ENCODE assay signal across 22 cellular contexts in genomic region chr10:607545-608196, GRCh38.
DNase-seq lines count a peak whose midpoint lies in the region; TF ChIP-seq lines count a peak whose summit lies in the region.
"Had no signal": no experiment of that assay in that cellular context is flagged by ENCODE, and none has a peak within 500 bp of the region (broad histone marks: within the 10 kb centered on the region; RNA-seq: fewer than 3 reads in every experiment).

No MANE protein-coding gene starts in this region.

- H3K27me3 Mint-ChIP-seq in endodermal cell (ENCODE audit: insufficient read depth) (no peaks in the 10 kb centered on the region), progenitor cell of endocrine pancreas (no peaks in the 10 kb centered on the region)

- no peak overlapping the region for H2AFZ ChIP-seq in osteoblast (ENCODE audit: low read length)

- 96 to 97% methylated on average over 6 to 14 of the region's 14 CpGs for WGBS in endodermal cell (ENCODE audit: insufficient coverage in 1 of 2, insufficient read length in 1 of 2), 2 experiments

- no peak overlapping the region for H3K9ac ChIP-seq in endodermal cell (ENCODE audit: extremely low read depth, low read length, poor library complexity, severe bottlenecking)

- H3K27ac ChIP-seq in endodermal cell (ENCODE audit: low read depth, low read length) (peak overlapping the region; percentile 72), osteoblast (ENCODE audit: low read depth, low read length) (peak overlapping the region; percentile 48)
- H3K27ac ChIP-seq: cardiac muscle cell, upper lobe of right lung had no signal

- H3K4me2 ChIP-seq in osteoblast (ENCODE audit: insufficient read depth, low read length), result peak overlapping the region; percentile 54

- no peak overlapping the region for H3K4me3 Mint-ChIP-seq in endodermal cell
- no peak overlapping the region for H3K4me3 Mint-ChIP-seq in progenitor cell of endocrine pancreas (ENCODE audit: low read depth)
- H3K4me3 Mint-ChIP-seq: CD8-positive, alpha-beta memory T cell; effector memory CD8-positive, alpha-beta T cell; stimulated activated naive B cell treated with anti-CD40 and anti-IgM and Interleukin-4, amounts not matched to agents 10 μg/mL and 1 μg/mL and 100 μg/mL, for 72 hours; T-helper 2 cell treated with Interferon-gamma antibody and Interleukin-4, amounts not matched to agents 5 μg/mL and 100 μg/mL, for 36 hours had no signal

- H3K9me3 Mint-ChIP-seq in endodermal cell, result no peaks in the 10 kb centered on the region
- H3K9me3 Mint-ChIP-seq in progenitor cell of endocrine pancreas (ENCODE audit: low read depth), result no peaks in the 10 kb centered on the region
- H3K9me3 Mint-ChIP-seq: CD8-positive, alpha-beta memory T cell; effector memory CD8-positive, alpha-beta T cell; neural crest cell; T-helper 2 cell treated with Interferon-gamma antibody and Interleukin-4, amounts not matched to agents 5 μg/mL and 100 μg/mL, for 36 hours had no signal

- no peaks in the 10 kb centered on the region for H3K36me3 Mint-ChIP-seq in endodermal cell (ENCODE audit: low read depth)
- no peaks in the 10 kb centered on the region for H3K36me3 Mint-ChIP-seq in progenitor cell of endocrine pancreas (ENCODE audit: insufficient read depth)
- H3K36me3 Mint-ChIP-seq: CD8-positive, alpha-beta memory T cell; stimulated activated naive B cell treated with anti-CD40 and anti-IgM and Interleukin-4, amounts not matched to agents 10 μg/mL and 1 μg/mL and 100 μg/mL, for 72 hours had no signal

- H3K79me2 ChIP-seq in osteoblast (ENCODE audit: insufficient read depth, low read length), result peaks cover 69% of the 10 kb centered on the region

- peak; percentile 18 for DNase-seq in AG08395 (ENCODE audit: low spot score)
- DNase-seq in NCI-H1694 (lab: John Stamatoyannopoulos, UW), result peak; percentile 48
- DNase-seq in endodermal cell, result no peak
- DNase-seq in osteoblast (ENCODE audit: insufficient read length, low spot score, missing footprints), result peak; percentile 90
- no peak for DNase-seq in NCI-H345 treated with DMSO at 0.1 percent for 48 hours (lab: John Stamatoyannopoulos, UW; ENCODE audit: unreplicated experiment)
- DNase-seq in progenitor cell of endocrine pancreas (ENCODE audit: low spot score, unreplicated experiment), result no peak
- DNase-seq in activated naive CD4-positive, alpha-beta T cell treated with anti-CD3 and anti-CD28 coated beads, Interleukin-2, amount 50 U/mL, for 16 hours, result no peak
- no peak for DNase-seq in SKM-1 (lab: John Stamatoyannopoulos, UW; ENCODE audit: unreplicated experiment)
- DNase-seq: ACHN; activated CD4-positive, CD25-positive, alpha-beta regulatory T cell treated with anti-CD3 and anti-CD28 coated beads, Interleukin-2, amount 50 U/mL, for 72 hours; CD8-positive, alpha-beta memory T cell; effector memory CD8-positive, alpha-beta T cell; hippocampal formation; mesenchymal stem cell; MM.1S; NCI-H146; OCI-M1; stimulated activated naive B cell treated with anti-CD40 and anti-IgM and Interleukin-4, amounts not matched to agents 10 μg/mL and 1 μg/mL and 100 μg/mL, for 72 hours; upper lobe of right lung had no signal

- peaks cover 10% of the 10 kb centered on the region for H3K4me1 Mint-ChIP-seq in endodermal cell
- H3K4me1 Mint-ChIP-seq in progenitor cell of endocrine pancreas (ENCODE audit: low read depth), result peaks cover 38% of the 10 kb centered on the region
- H3K4me1 Mint-ChIP-seq: CD8-positive, alpha-beta memory T cell had no signal

- no peaks in the 10 kb centered on the region for H3K27me3 ChIP-seq in endodermal cell (ENCODE audit: control insufficient read depth, insufficient read depth, low read length, poor library complexity, severe bottlenecking)
- no peaks in the 10 kb centered on the region for H3K27me3 ChIP-seq in osteoblast (ENCODE audit: insufficient read depth, low read length)
- H3K27me3 ChIP-seq: cardiac muscle cell, upper lobe of right lung had no signal

- no peak overlapping the region for H3K27ac Mint-ChIP-seq in endodermal cell
- H3K27ac Mint-ChIP-seq in progenitor cell of endocrine pancreas, result no peak overlapping the region
- H3K27ac Mint-ChIP-seq: stimulated activated naive B cell treated with anti-CD40 and anti-IgM and Interleukin-4, amounts not matched to agents 10 μg/mL and 1 μg/mL and 100 μg/mL, for 72 hours; T-helper 2 cell treated with Interferon-gamma antibody and Interleukin-4, amounts not matched to agents 5 μg/mL and 100 μg/mL, for 36 hours had no signal

- H3K4me1 ChIP-seq in endodermal cell (ENCODE audit: control insufficient read depth, insufficient read depth, low read length), result no peaks in the 10 kb centered on the region
- H3K4me1 ChIP-seq in osteoblast (ENCODE audit: insufficient read depth, low read length), result peaks cover 24% of the 10 kb centered on the region
- H3K4me1 ChIP-seq: upper lobe of right lung had no signal

- H3K9me3 ChIP-seq in endodermal cell (ENCODE audit: control insufficient read depth, low read length) (no peaks in the 10 kb centered on the region), osteoblast (ENCODE audit: low read depth, low read length) (no peaks in the 10 kb centered on the region)
- H3K9me3 ChIP-seq: upper lobe of right lung had no signal

- peaks cover 6% of the 10 kb centered on the region for H4K20me1 ChIP-seq in osteoblast (ENCODE audit: insufficient read depth, low read length)

- H3K4me3 ChIP-seq in endodermal cell (ENCODE audit: low read length) (no peak overlapping the region), osteoblast (ENCODE audit: insufficient read depth, low read length) (peak overlapping the region; percentile 52)
- H3K4me3 ChIP-seq: cardiac muscle cell, upper lobe of right lung had no signal

- H3K36me3 ChIP-seq in endodermal cell (ENCODE audit: control insufficient read depth, insufficient read depth, low read length) (no peaks in the 10 kb centered on the region), osteoblast (ENCODE audit: insufficient read depth, low read length) (no peaks in the 10 kb centered on the region)
- H3K36me3 ChIP-seq: cardiac muscle cell, upper lobe of right lung had no signal

- no peak for TF ChIP-seq CTCF in endodermal cell (conservative IDR thresholded peaks at IDR 0.05)
- TF ChIP-seq CTCF in osteoblast (IDR thresholded peaks at IDR 0.05; ENCODE audit: extremely low read depth, low read depth, low read length), result no peak
- no peak for TF ChIP-seq CTCF in progenitor cell of endocrine pancreas (IDR thresholded peaks at IDR 0.05; ENCODE audit: unreplicated experiment)

Comparison
In these comparisons a context has a peak if more than half of its experiments do, and no peak if none do; other contexts are left out.
1. DNase-seq: peak in AG08395 (single experiment), NCI-H1694 (single experiment) and osteoblast (single experiment); none in endodermal cell (single experiment), NCI-H345 treated with DMSO at 0.1 percent for 48 hours (single experiment), progenitor cell of endocrine pancreas (single experiment), activated naive CD4-positive, alpha-beta T cell treated with anti-CD3 and anti-CD28 coated beads, Interleukin-2, amount 50 U/mL, for 16 hours (single experiment) and SKM-1 (single experiment).